Comparison of ENCODE assay signal across 13 cellular contexts in the genomic region with DNA sequence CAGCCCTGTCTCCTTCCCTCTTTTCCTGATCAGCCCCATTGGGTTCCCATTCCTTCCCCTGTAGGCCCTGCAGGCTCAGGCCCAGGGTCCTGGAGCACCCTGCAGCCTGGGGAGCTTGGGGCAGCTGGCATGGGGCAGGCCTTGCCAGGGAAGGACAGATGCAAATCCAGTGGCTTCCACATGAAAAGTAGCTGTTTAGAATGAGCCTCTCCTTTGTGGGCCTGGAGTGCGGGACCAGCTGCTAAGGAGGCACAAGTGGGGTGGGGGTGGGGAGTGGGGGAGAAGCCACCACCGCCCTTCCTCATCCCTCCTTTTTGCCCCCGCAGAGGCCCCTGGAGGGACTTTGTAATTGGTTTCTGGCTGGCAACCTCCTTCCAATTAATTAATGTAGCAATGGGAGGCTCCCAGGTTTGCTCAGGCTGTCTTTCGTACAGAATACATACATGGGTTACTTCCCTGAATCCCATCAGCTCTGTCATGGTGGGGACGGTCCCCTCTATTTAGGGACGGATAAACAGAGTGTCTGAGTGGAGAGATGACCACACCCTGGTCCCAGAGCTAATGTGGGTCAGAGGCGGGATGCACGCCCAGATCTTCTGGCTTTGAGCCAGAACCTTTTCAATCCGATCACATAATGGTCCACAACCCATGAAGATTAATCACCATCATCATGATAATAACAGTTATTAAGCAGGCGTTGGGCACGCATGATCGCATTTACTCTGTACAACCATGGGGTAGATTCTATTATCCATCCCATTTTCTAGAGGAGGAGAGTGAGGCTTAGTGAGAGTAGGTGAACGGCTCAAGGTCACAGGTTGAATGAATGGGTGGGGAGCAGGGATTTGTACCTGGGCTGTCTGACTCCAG. TPM values are rescaled to one million over a fixed set of nuclear protein-coding genes. Genes with fewer than 3 reads are reported as not detected.
DNase-seq lines count a peak whose midpoint lies in the region; ATAC-seq, FAIRE-seq and TF ChIP-seq lines count a peak whose summit lies in the region.
"Had no signal": no experiment of that assay in that cellular context is flagged by ENCODE, and none has a peak within 500 bp of the region (broad histone marks: within the 10 kb centered on the region; RNA-seq: fewer than 3 reads in every experiment).

No MANE protein-coding gene starts in this region.

- H3K4me1 ChIP-seq in adipocyte (ENCODE audit: control insufficient read depth, insufficient read depth, low read length) (peaks cover 67% of the 10 kb centered on the region), HepG2 (ENCODE audit: insufficient read depth, low read length) (peaks cover 68% of the 10 kb centered on the region)
- H3K4me1 ChIP-seq in CD8-positive, alpha-beta T cell (ENCODE audit: insufficient read depth, low read length) = no peaks in the 10 kb centered on the region

- 76% methylated on average over 10 of the region's 13 CpGs for WGBS in HepG2 (ENCODE audit: low lambda C conversion rate)

- H3K79me2 ChIP-seq in HepG2 (ENCODE audit: insufficient read depth, low read length) = no peaks in the 10 kb centered on the region

- peaks cover 8% of the 10 kb centered on the region for H3K4me1 Mint-ChIP-seq in CD4-positive, alpha-beta T cell (ENCODE audit: low read depth)
- H3K4me1 Mint-ChIP-seq in CD8-positive, alpha-beta T cell (ENCODE audit: low read depth) = peaks cover 4% of the 10 kb centered on the region

- H3K9ac ChIP-seq in adipocyte (ENCODE audit: low read length) (peak overlapping the region; percentile 13), HepG2 (ENCODE audit: insufficient read depth, low read depth, low read length) (no peak overlapping the region)

- H3K4me3 ChIP-seq in adipocyte (ENCODE audit: low read length) (no peak overlapping the region), HepG2 (replicated peaks in 1 of 3; ENCODE audit: insufficient read depth in 1 of 3, low read depth in 2 of 3, low read length in 3 of 3) (no peak overlapping the region)
- H3K4me3 ChIP-seq in CD8-positive, alpha-beta T cell (ENCODE audit: low read depth, low read length) = no peak overlapping the region

- intact Hi-C loops in Right ventricle myocardium inferior (cut with DNase I) = no loop called here
- intact Hi-C loops in cardiac septum (cut with DNase I) = loop anchor here (10.0 kb wide), 1 partner anchor 50 kb away; no protein-coding TSS in a partner anchor
- intact Hi-C loops in HepG2 (cut with micrococcal nuclease; ENCODE audit: unreplicated experiment) = no loop called here
- intact Hi-C loops in CD4-positive, alpha-beta T cell (cut with DNase I, micrococcal nuclease) = no loop called here
- intact Hi-C loops in CD8-positive, alpha-beta T cell (cut with DNase I, micrococcal nuclease) = no loop called here

- FAIRE-seq in HepG2 (lab: Jason Lieb, UNC) = no peak
- FAIRE-seq: GM18507 had no signal

- TF ChIP-seq RAD21 in HepG2 (CRISPR knock-in tag; IDR thresholded peaks at IDR 0.05) = no peak

- H3K27ac Mint-ChIP-seq in CD4-positive, alpha-beta T cell = no peak overlapping the region
- H3K27ac Mint-ChIP-seq in CD8-positive, alpha-beta T cell = no peak overlapping the region
- H3K27ac Mint-ChIP-seq: activated CD4-positive, alpha-beta T cell treated with anti-CD3 and anti-CD28 coated beads, Interleukin-2, amount 10 ng/mL, durations not matched to agents 24 days and 14 days; type B pancreatic cell had no signal

- CTCF ChIA-PET in HepG2 (lab: Yijun Ruan, JAX; ENCODE audit: low intra/inter-chr PET ratio, low total read pairs) = no interaction called here
- CTCF ChIA-PET in CD4-positive, alpha-beta T cell (lab: Charles Lee) = no interaction called here
- CTCF ChIA-PET in CD8-positive, alpha-beta T cell (lab: Charles Lee) = interaction anchor here (1.1 kb wide), 1 partner anchor 24 kb away, joined by 3 read pairs; no protein-coding TSS in a partner anchor

- H3K9me3 ChIP-seq in adipocyte (ENCODE audit: control insufficient read depth, low read length) = no peaks in the 10 kb centered on the region
- H3K9me3 ChIP-seq in HepG2 (ENCODE audit: low read length) = no peaks in the 10 kb centered on the region
- H3K9me3 ChIP-seq in CD4-positive, alpha-beta T cell (ENCODE audit: control insufficient read depth, low read length) = no peaks in the 10 kb centered on the region
- H3K9me3 ChIP-seq in CD8-positive, alpha-beta T cell (ENCODE audit: low read length) = no peaks in the 10 kb centered on the region

- POLR2A ChIA-PET in HepG2 (lab: Yijun Ruan, JAX) = no interaction called here
- POLR2A ChIA-PET in CD4-positive, alpha-beta T cell (lab: Charles Lee) = no interaction called here
- POLR2A ChIA-PET in CD8-positive, alpha-beta T cell (lab: Charles Lee) = no interaction called here

- in situ Hi-C loops in HepG2 (cut with HindIII; ENCODE audit: extremely low pct_ligation_motif_present, low pct_unique_long_range_greater_than_20kb) = no loop called here

- H3K36me3 ChIP-seq in adipocyte (ENCODE audit: control insufficient read depth, insufficient read depth, low read length, severe bottlenecking) (no peaks in the 10 kb centered on the region), HepG2 (replicated peaks in 1 of 2; ENCODE audit: control insufficient read depth in 1 of 2, insufficient read depth in 2 of 2, low read length in 2 of 2) (no peaks in the 10 kb centered on the region)
- no peaks in the 10 kb centered on the region for H3K36me3 ChIP-seq in CD8-positive, alpha-beta T cell (ENCODE audit: insufficient read depth, low read length)

- TF ChIP-seq EP300 in HepG2 (IDR thresholded peaks at IDR 0.05; ENCODE audit: low read depth in 2 of 2, low read length in 2 of 2) = no peak
- no peak for TF ChIP-seq EP300 in HepG2 (CRISPR knock-in tag; IDR thresholded peaks at IDR 0.05; ENCODE audit: borderline replicate concordance)

- H3K27me3 Mint-ChIP-seq in CD4-positive, alpha-beta T cell = peaks cover 18% of the 10 kb centered on the region
- peaks cover 10% of the 10 kb centered on the region for H3K27me3 Mint-ChIP-seq in CD8-positive, alpha-beta T cell (ENCODE audit: low read depth)

- no peak overlapping the region for H3K4me3 Mint-ChIP-seq in CD4-positive, alpha-beta T cell
- no peak overlapping the region for H3K4me3 Mint-ChIP-seq in CD8-positive, alpha-beta T cell
- H3K4me3 Mint-ChIP-seq: activated CD4-positive, alpha-beta T cell treated with anti-CD3 and anti-CD28 coated beads, Interleukin-2, amount 10 ng/mL, durations not matched to agents 24 days and 14 days; type B pancreatic cell had no signal

- no peaks in the 10 kb centered on the region for H3K27me3 ChIP-seq in adipocyte (replicated peaks; ENCODE audit: control insufficient read depth, insufficient read depth, low read length)
- peaks cover 0 to 35% of the 10 kb centered on the region in 2 experiments; a peak in 3 of 5 replicates for H3K27me3 ChIP-seq in HepG2 (ENCODE audit: control insufficient read depth in 1 of 2, insufficient read depth in 2 of 2, low read length in 2 of 2)
- H3K27me3 ChIP-seq in CD4-positive, alpha-beta T cell (ENCODE audit: control insufficient read depth, insufficient read depth, low read length) = peaks cover 6% of the 10 kb centered on the region
- no peaks in the 10 kb centered on the region for H3K27me3 ChIP-seq in CD8-positive, alpha-beta T cell (ENCODE audit: insufficient read depth, low read length)

- ATAC-seq in Right ventricle myocardium inferior (peak; percentile 29), HepG2 (no peak)
- no peak for ATAC-seq in CD4-positive, alpha-beta T cell (ENCODE audit: poor library complexity)
- no peak for ATAC-seq in CD8-positive, alpha-beta T cell

- no peak overlapping the region for H2AFZ ChIP-seq in HepG2 (ENCODE audit: low read length)

- H4K20me1 ChIP-seq in HepG2 (ENCODE audit: insufficient read depth, low read length) = no peaks in the 10 kb centered on the region

- no peak overlapping the region for H3K27ac ChIP-seq in HepG2 (ENCODE audit: extremely low read length, insufficient read depth, low read length)
- H3K27ac ChIP-seq in CD4-positive, alpha-beta T cell (ENCODE audit: low read depth, low read length) = no peak overlapping the region
- H3K27ac ChIP-seq in CD8-positive, alpha-beta T cell (ENCODE audit: low read depth, low read length) = no peak overlapping the region

- TF ChIP-seq POLR2A in HepG2 (IDR thresholded peaks at IDR 0.05; ENCODE audit: insufficient read depth in 1 of 2, low read depth in 2 of 2, low read length in 2 of 2) = no peak

- no peak for DNase-seq in Right ventricle myocardium inferior (ENCODE audit: missing footprints)
- no peak for DNase-seq in cardiac septum (ENCODE audit: low spot score)
- no peak for DNase-seq in adipocyte (ENCODE audit: low read depth)
- DNase-seq in HepG2 (ENCODE audit: low spot score) = no peak
- DNase-seq in NCI-H345 treated with DMSO at 0.1 percent for 48 hours (lab: John Stamatoyannopoulos, UW; ENCODE audit: unreplicated experiment) = no peak
- no peak for DNase-seq in CD4-positive, alpha-beta T cell
- no peak for DNase-seq in CD8-positive, alpha-beta T cell
- DNase-seq in AG20443 (ENCODE audit: low spot score) = no peak
- DNase-seq: activated CD4-positive, alpha-beta T cell treated with anti-CD3 and anti-CD28 coated beads, Interleukin-2, amount 10 ng/mL, durations not matched to agents 24 days and 14 days; EL; erythroblast had no signal

- no TSS peak for BruUV-seq in HepG2 (replicated peaks; lab: Mats Ljungman, UMichigan)

- no peaks in the 10 kb centered on the region for H3K9me3 Mint-ChIP-seq in CD4-positive, alpha-beta T cell
- H3K9me3 Mint-ChIP-seq in CD8-positive, alpha-beta T cell = no peaks in the 10 kb centered on the region
- H3K9me3 Mint-ChIP-seq: activated CD4-positive, alpha-beta T cell treated with anti-CD3 and anti-CD28 coated beads, Interleukin-2, amount 10 ng/mL, durations not matched to agents 24 days and 14 days; type B pancreatic cell had no signal

- no peak for TF ChIP-seq CTCF in HepG2 (CRISPR knock-in tag; IDR thresholded peaks at IDR 0.05)
- no peak for TF ChIP-seq CTCF in CD4-positive, alpha-beta T cell (IDR thresholded peaks at IDR 0.05)
- TF ChIP-seq CTCF in CD8-positive, alpha-beta T cell (IDR thresholded peaks at IDR 0.05) = no peak

- no peaks in the 10 kb centered on the region for H3K36me3 Mint-ChIP-seq in CD4-positive, alpha-beta T cell (ENCODE audit: low read depth)
- no peaks in the 10 kb centered on the region for H3K36me3 Mint-ChIP-seq in CD8-positive, alpha-beta T cell
- H3K36me3 Mint-ChIP-seq: type B pancreatic cell had no signal

- peak overlapping the region; percentile 5; the same call in 1 of the 2 replicates for H3K4me2 ChIP-seq in HepG2 (ENCODE audit: low read depth, low read length)

RNA-seq across cellular contexts. Expression of gene CORO2B, which starts 6.1 kb away (rescaled TPM):
- 8.5 TPM for total RNA-seq in Right ventricle myocardium inferior
- 2.7 TPM for total RNA-seq in cardiac septum
- total RNA-seq in HepG2 (2016; rRNA removed; fragmentation: Illumina TruSeq; extraction: Trizol) = 0.35 and 0.36 TPM in 2 replicates
- 0.10 and 0.18 TPM in 2 replicates for total RNA-seq in HepG2 (2016; cell fraction: cytosol; rRNA removed; fragmentation: Illumina TruSeq; extraction: Trizol; ENCODE audit: low read depth)
- total RNA-seq in HepG2 (2016; cell fraction: insoluble cytoplasmic fraction; rRNA removed; fragmentation: Illumina TruSeq; extraction: Trizol) = 0.22 and 0.28 TPM in 2 replicates
- 0.28 and 0.34 TPM in 2 replicates for total RNA-seq in HepG2 (2016; cell fraction: membrane; rRNA removed; fragmentation: Illumina TruSeq; extraction: Trizol)
- 0.13 and 0.22 TPM in 2 replicates for total RNA-seq in HepG2 (2016; cell fraction: nucleus; rRNA removed; fragmentation: Illumina TruSeq; extraction: Trizol)
- polyA plus RNA-seq in HepG2 (2011; rRNA removed) = 0.63 and 1.1 TPM in 2 replicates
- polyA plus RNA-seq in HepG2 (2011; cell fraction: cytosol; rRNA removed) = 0.58 and 0.64 TPM in 2 replicates
- 0.92 and 1.2 TPM in 2 replicates for polyA plus RNA-seq in HepG2 (2011; cell fraction: nucleus; rRNA removed)
- 0.15 and 0.16 TPM in 2 replicates for polyA plus RNA-seq in HepG2 (2012)
- polyA plus RNA-seq in HepG2 (2016; cell fraction: cytosol; fragmentation: Illumina TruSeq; extraction: Trizol; ENCODE audit: low read depth) = 0.09 and 0.12 TPM in 2 replicates
- 0.51 and 0.85 TPM in 2 replicates for polyA plus RNA-seq in HepG2 (2016; cell fraction: insoluble cytoplasmic fraction; fragmentation: Illumina TruSeq; extraction: Trizol; ENCODE audit: low read depth)
- polyA plus RNA-seq in HepG2 (2016; cell fraction: membrane; fragmentation: Illumina TruSeq; extraction: Trizol; ENCODE audit: low read depth) = 0.43 and 0.52 TPM in 2 replicates
- polyA plus RNA-seq in HepG2 (2016; cell fraction: nucleus; fragmentation: Illumina TruSeq; extraction: Trizol; ENCODE audit: insufficient read depth, low read depth) = 0.27 and 0.31 TPM in 2 replicates
- 1.3 TPM in 1 of 2 replicates, not detected in the other for polyA minus RNA-seq in HepG2 (2011; rRNA and poly(A)+ RNA removed; ENCODE audit: low replicate concordance)
- polyA minus RNA-seq in HepG2 (2011; cell fraction: cytosol; rRNA and poly(A)+ RNA removed) = 0.62 and 0.69 TPM in 2 replicates
- polyA minus RNA-seq in HepG2 (2011; cell fraction: nucleus; rRNA and poly(A)+ RNA removed) = 0.13 and 0.25 TPM in 2 replicates
- total RNA-seq in CD4-positive, alpha-beta T cell = not detected
- total RNA-seq in CD8-positive, alpha-beta T cell = under 1 TPM; 0.08 to 0.17 TPM
